ENCODE assay signal across 12 cellular contexts in genomic region chr1:205374205-205375078, GRCh38. TPM values are rescaled to one million over a fixed set of nuclear protein-coding genes. Genes with fewer than 3 reads are reported as not detected.
A peak's percentile ranks its signal among the peaks of the same experiment; 100 is the strongest.
DNase-seq lines count a peak whose midpoint lies in the region; ATAC-seq and TF ChIP-seq lines count a peak whose summit lies in the region.
"Had no signal": no experiment of that assay in that cellular context is flagged by ENCODE, and none has a peak within 500 bp of the region (broad histone marks: within the 10 kb centered on the region; RNA-seq: fewer than 3 reads in every experiment).

No MANE protein-coding gene starts in this region.

- intact Hi-C loops in adrenal gland (cut with DNase I) (no loop called here), posterior vena cava (cut with DNase I) (no loop called here)

- peaks cover 31 to 50% of the 10 kb centered on the region in 2 donors for H3K4me1 ChIP-seq in adrenal gland (replicated peaks in 1 of 2)
- H3K4me1 ChIP-seq in hepatocyte (ENCODE audit: insufficient read depth): peaks cover 23% of the 10 kb centered on the region

- no peak overlapping the region for H2AFZ ChIP-seq in hepatocyte

- ATAC-seq in HG03135 (IDR thresholded peaks at IDR 0.05; ENCODE audit: unreplicated experiment): no peak
- ATAC-seq: Right ventricle myocardium inferior had no signal

- H3K4me3 ChIP-seq in adrenal gland: peak overlapping the region in 1 of 4 donors; percentile 49
- H3K4me3 ChIP-seq in hepatocyte: no peak overlapping the region

- TF ChIP-seq POLR2A in adrenal gland (IDR thresholded peaks at IDR 0.05): no peak

- peak; percentile 90 for DNase-seq in A172 (ENCODE audit: low spot score)
- peak; percentile 90 for DNase-seq in HPDE6-E6E7 (ENCODE audit: extremely low spot score)
- peak in 3 of 7 donors; percentile 28 to 41 (median 35) for DNase-seq in adrenal gland
- peak; percentile 34 for DNase-seq in hepatocyte (ENCODE audit: low spot score)
- DNase-seq in NOMO-1 treated with DMSO at 0.1 percent for 48 hours (lab: John Stamatoyannopoulos, UW; ENCODE audit: unreplicated experiment): no peak
- DNase-seq in posterior vena cava (ENCODE audit: low spot score): no peak
- no peak for DNase-seq in SIG-M5 (lab: John Stamatoyannopoulos, UW)
- DNase-seq: activated CD4-positive, alpha-beta T cell treated with anti-CD3 and anti-CD28 coated beads, Interleukin-2, amount 50 U/mL, for 48 hours; CD4-positive, CD25-positive, alpha-beta regulatory T cell; central memory CD4-positive, alpha-beta T cell had no signal

- H3K27me3 ChIP-seq in adrenal gland (no peaks in the 10 kb centered on the region), hepatocyte (no peaks in the 10 kb centered on the region)

- WGBS in adrenal gland, 4 donors: 19 to 27% (median 25%) methylated on average over 10 of the region's 10 CpGs
- WGBS in hepatocyte (ENCODE audit: low lambda C conversion rate, missing lambda C conversion rate): 47% methylated on average over 10 of the region's 10 CpGs

- H3K36me3 ChIP-seq in adrenal gland (replicated peaks in 1 of 2): no peaks in the 10 kb centered on the region
- H3K36me3 ChIP-seq in hepatocyte (replicated peaks; ENCODE audit: insufficient read depth, low read depth): no peaks in the 10 kb centered on the region

- H3K9me2 ChIP-seq in hepatocyte (replicated peaks; ENCODE audit: insufficient read depth): no peaks in the 10 kb centered on the region

- no peaks in the 10 kb centered on the region for H3K79me2 ChIP-seq in hepatocyte

- no peak for TF ChIP-seq CTCF in adrenal gland (IDR thresholded peaks at IDR 0.05)
- no peak for TF ChIP-seq CTCF in hepatocyte (IDR thresholded peaks at IDR 0.05; ENCODE audit: poor library complexity)

- H3K9me3 ChIP-seq in adrenal gland (replicated peaks in 1 of 3) (no peaks in the 10 kb centered on the region), hepatocyte (ENCODE audit: low read depth) (no peaks in the 10 kb centered on the region)

- no peaks in the 10 kb centered on the region for H4K20me1 ChIP-seq in hepatocyte (ENCODE audit: insufficient read depth, poor library complexity, severe bottlenecking)

- H3K4me2 ChIP-seq in hepatocyte: peak overlapping the region; percentile 17

- H3K27ac ChIP-seq in adrenal gland: peak overlapping the region in 4 of 5 donors; percentile 11 to 85 (median 72)
- H3K27ac ChIP-seq in hepatocyte: peak overlapping the region; percentile 2

RNA-seq across cellular contexts. Expression of gene KLHDC8A, which starts 17.7 kb away (rescaled TPM):
- not detected in 2 replicates for total RNA-seq in A172 (2014; rRNA removed; shearing (Covaris generic))
- total RNA-seq in adrenal gland (10 to 100 TPM; 18.2 to 74.9 (median 43.8) TPM), hepatocyte (0.28 and 0.40 TPM in 2 replicates), posterior vena cava (under 1 TPM in 1 of 2 donors, not detected in 1; 0.83 TPM)
- polyA plus RNA-seq in adrenal gland (10 to 100 TPM; 24.6 to 60.9 (median 32.2) TPM), hepatocyte (1.6 and 1.7 TPM in 2 replicates)
- total RNA-seq: CD4-positive, CD25-positive, alpha-beta regulatory T cell; Right ventricle myocardium inferior had no signal

RNA-seq across cellular contexts. Expression of gene LEMD1, which starts 47.4 kb away (rescaled TPM):
- 0.36 and 0.60 TPM in 2 replicates for total RNA-seq in A172 (2014; rRNA removed; shearing (Covaris generic))
- total RNA-seq in adrenal gland: not detected
- polyA plus RNA-seq in adrenal gland: under 1 TPM in 1 of 3 donors, not detected in 2; 0.64 TPM
- total RNA-seq in hepatocyte: 2.4 TPM in 1 of 2 replicates, not detected in the other
- 0.35 and 2.6 TPM in 2 replicates for polyA plus RNA-seq in hepatocyte
- total RNA-seq in posterior vena cava: not detected
- total RNA-seq: CD4-positive, CD25-positive, alpha-beta regulatory T cell; Right ventricle myocardium inferior had no signal
- polyA plus RNA-seq: CD4-positive, CD25-positive, alpha-beta regulatory T cell had no signal

RNA-seq across cellular contexts. Expression of gene NUAK2, which starts 52.9 kb away (rescaled TPM):
- total RNA-seq in A172 (2014; rRNA removed; shearing (Covaris generic)): 16.3 and 18.4 TPM in 2 replicates
- 1 to 10 TPM; 1.7 to 9.9 (median 7.2) TPM for total RNA-seq in adrenal gland
- 1 to 10 TPM in 2 of 3 donors, under 1 TPM in 1; 0.95 to 1.9 (median 1.8) TPM for polyA plus RNA-seq in adrenal gland
- total RNA-seq in hepatocyte: 12.6 and 13.4 TPM in 2 replicates
- polyA plus RNA-seq in hepatocyte: 20.7 and 22.5 TPM in 2 replicates
- 1 to 10 TPM; 1.1 to 1.5 TPM for total RNA-seq in posterior vena cava

Comparison
In these comparisons a context has a peak if more than half of its experiments do, and no peak if none do; other contexts are left out.
1. DNase-seq: peak in A172 (single experiment), HPDE6-E6E7 (single experiment) and hepatocyte (single experiment); none in NOMO-1 treated with DMSO at 0.1 percent for 48 hours (single experiment), posterior vena cava (single experiment) and SIG-M5 (single experiment).
2. RNA of gene KLHDC8A, which starts 17.7 kb away (total RNA-seq): 18.2 to 74.9 TPM in adrenal gland; 0.83 TPM in posterior vena cava, 0.28 to 0.40 TPM in hepatocyte and not detected in A172; every median in the first group is over 10 times any median in the second.